ENCODE assay signal across 26 cellular contexts in the genomic region with DNA sequence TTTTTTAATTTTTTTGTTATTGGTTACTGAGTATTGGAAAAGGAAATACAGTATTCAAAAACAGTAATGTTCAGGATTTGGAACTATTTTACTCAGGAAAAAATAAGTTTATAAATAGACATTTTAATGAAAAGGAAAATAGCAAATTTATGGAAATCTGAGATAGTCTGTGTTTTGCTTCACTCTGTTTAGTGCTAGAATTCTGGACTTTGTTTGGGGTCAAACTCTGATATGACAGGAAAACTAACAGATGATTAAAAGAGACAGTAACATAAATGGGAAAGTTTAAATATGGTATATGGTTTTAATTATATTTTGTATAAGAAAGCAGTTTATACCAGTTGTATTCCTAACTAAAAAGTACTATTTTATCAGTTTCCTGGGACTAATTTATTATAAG.
"Had no signal": no experiment of that assay in that cellular context is flagged by ENCODE, and none has a peak within 500 bp of the region (broad histone marks: within the 10 kb centered on the region; RNA-seq: fewer than 3 reads in every experiment).

No MANE protein-coding gene starts in this region.

- H3K4me3 Mint-ChIP-seq: activated CD8-positive, alpha-beta T cell treated with anti-CD3 and anti-CD28 coated beads for 36 hours; activated T-cell treated with anti-CD3 and anti-CD28 coated beads, Interleukin-2, amount 50 U/mL, for 4 hours; activated T-helper 17 cell treated with anti-CD3 and anti-CD28 coated beads, Interleukin-2, amount 50 U/mL, for 72 hours; endodermal cell; nephron; stimulated activated naive B cell treated with anti-CD40 and anti-IgM and Interleukin-4, amounts not matched to agents 10 μg/mL and 1 μg/mL and 100 μg/mL, for 72 hours; WTC11 had no signal

- H3K27me3 Mint-ChIP-seq: activated CD8-positive, alpha-beta T cell treated with anti-CD3 and anti-CD28 coated beads for 36 hours; activated T-helper 17 cell treated with anti-CD3 and anti-CD28 coated beads, Interleukin-2, amount 50 U/mL, for 72 hours; progenitor cell of endocrine pancreas; stimulated activated naive B cell treated with anti-CD40 and anti-IgM and Interleukin-4, amounts not matched to agents 10 μg/mL and 1 μg/mL and 100 μg/mL, for 72 hours had no signal

- DNase-seq: activated CD4-positive, alpha-beta T cell treated with anti-CD3 and anti-CD28 coated beads, Interleukin-2, amount 50 U/mL, for 1 hour; activated CD8-positive, alpha-beta T cell treated with anti-CD3 and anti-CD28 coated beads for 36 hours; activated gamma-delta T cell treated with Interleukin-2 at 50 U/mL for 16 hours; activated naive CD4-positive, alpha-beta T cell treated with anti-CD3 and anti-CD28 coated beads, Interleukin-2, amount 50 U/mL, for 16 hours; activated T-cell treated with anti-CD3 and anti-CD28 coated beads, Interleukin-2, amount 50 U/mL, for 4 hours; amniotic stem cell; caudate nucleus; endodermal cell; foreskin keratinocyte; heart left ventricle; kidney glomerular epithelial cell; left lung; mucosa of descending colon; ovary; sigmoid colon; stimulated activated CD4-positive, alpha-beta T cell treated with anti-CD3 and anti-CD28 coated beads, Interleukin-15, amount 100 ng/mL, for 24 hours; stimulated activated CD4-positive, alpha-beta T cell treated with anti-CD3 and anti-CD28 coated beads, Interleukin-2, amount 100 ng/mL, for 24 hours; stimulated activated naive B cell treated with anti-CD40 and anti-IgM and Interleukin-4, amounts not matched to agents 10 μg/mL and 1 μg/mL and 100 μg/mL, for 72 hours; T-helper 2 cell had no signal

- H3K4me3 ChIP-seq: esophagus muscularis mucosa, heart left ventricle, left lung, mucosa of descending colon, ovary, sigmoid colon, tibial nerve had no signal

- H3K27me3 ChIP-seq: esophagus muscularis mucosa, foreskin keratinocyte, heart left ventricle, left lung, neutrophil, ovary, sigmoid colon, tibial nerve had no signal

- H3K27ac ChIP-seq: esophagus muscularis mucosa, foreskin keratinocyte, heart left ventricle, left lung, neutrophil, ovary, sigmoid colon, tibial nerve had no signal

- H3K9me3 ChIP-seq: esophagus muscularis mucosa, left lung, mucosa of descending colon, neutrophil, ovary, sigmoid colon, tibial nerve had no signal

- ATAC-seq: activated CD8-positive, alpha-beta T cell treated with anti-CD3 and anti-CD28 coated beads for 36 hours; activated T-cell treated with anti-CD3 and anti-CD28 coated beads, Interleukin-2, amount 50 U/mL, for 4 hours; activated T-helper 17 cell treated with anti-CD3 and anti-CD28 coated beads, Interleukin-2, amount 50 U/mL, for 72 hours; left lung; mucosa of descending colon; stimulated activated naive B cell treated with anti-CD40 and anti-IgM and Interleukin-4, amounts not matched to agents 10 μg/mL and 1 μg/mL and 100 μg/mL, for 72 hours had no signal

- H3K27ac Mint-ChIP-seq: activated T-helper 17 cell treated with anti-CD3 and anti-CD28 coated beads, Interleukin-2, amount 50 U/mL, for 72 hours had no signal

- H3K36me3 ChIP-seq: left lung, neutrophil, ovary, sigmoid colon had no signal

- H3K9me3 Mint-ChIP-seq: activated T-helper 17 cell treated with anti-CD3 and anti-CD28 coated beads, Interleukin-2, amount 50 U/mL, for 72 hours; WTC11 had no signal
